In the genomic region with DNA sequence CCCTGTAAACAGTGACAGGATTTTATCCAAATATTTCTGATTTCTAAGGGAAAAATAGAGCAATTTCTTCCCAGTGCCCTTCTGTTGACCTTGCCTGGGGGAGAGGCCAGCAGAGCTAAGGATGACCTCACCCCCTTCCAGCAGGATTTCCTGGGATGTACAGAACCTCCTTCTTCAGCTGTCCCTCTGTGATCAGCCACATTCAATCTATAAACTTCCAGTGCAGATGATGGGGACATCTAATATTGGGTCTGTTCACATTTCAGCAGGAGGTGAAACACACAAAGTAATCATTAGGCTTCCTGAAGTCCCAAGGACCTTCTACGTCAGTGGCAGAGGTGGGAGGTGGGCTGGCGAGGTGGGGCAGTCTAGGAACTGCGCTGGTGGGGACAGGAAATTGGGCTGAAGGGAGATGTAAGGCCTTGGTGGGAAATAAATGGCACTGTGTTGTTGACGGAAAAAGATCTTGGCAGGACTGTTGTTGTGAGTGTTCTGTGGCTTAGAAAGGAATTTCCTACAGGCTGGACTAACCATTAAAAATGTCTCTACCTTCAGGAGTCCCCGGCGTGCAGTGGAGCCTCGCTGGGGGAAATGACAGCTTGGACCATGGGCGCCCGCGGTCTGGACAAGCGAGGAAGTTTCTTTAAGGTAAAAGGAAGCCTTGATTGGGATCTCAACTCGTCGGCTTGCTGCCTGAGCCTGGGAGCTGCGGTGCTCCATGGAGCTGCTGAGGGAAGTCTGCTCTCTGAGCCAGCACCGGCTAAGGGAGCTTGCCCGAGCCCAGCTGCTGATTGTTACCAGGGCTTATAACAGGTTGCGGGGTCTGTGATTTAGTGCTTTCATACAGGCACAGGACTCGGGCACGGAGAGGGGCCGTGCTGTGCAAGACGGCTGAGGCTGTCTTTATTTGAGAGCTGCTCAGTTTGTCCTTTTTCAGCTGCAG, we compare ENCODE assay signal across 8 cellular contexts.
A peak's percentile ranks its signal among the peaks of the same experiment; 100 is the strongest.
DNase-seq lines count a peak whose midpoint lies in the region; ATAC-seq and TF ChIP-seq lines count a peak whose summit lies in the region.

No MANE protein-coding gene starts in this region.

- peak overlapping the region; percentile 60 for H3K4me3 Mint-ChIP-seq in MCF 10A (ENCODE audit: unreplicated experiment)

- peaks cover 5 to 20% (median 13%) of the 10 kb centered on the region in 5 donors for H3K36me3 ChIP-seq in subcutaneous abdominal adipose tissue (ENCODE audit: control insufficient read depth in 5 of 5, insufficient read depth in 5 of 5, low read length in 5 of 5)

- BruUV-seq in MCF 10A (replicated peaks; lab: Mats Ljungman, UMichigan), result no TSS peak

- no peaks in the 10 kb centered on the region for H3K27me3 ChIP-seq in subcutaneous abdominal adipose tissue (ENCODE audit: control insufficient read depth in 5 of 5, insufficient read depth in 4 of 5, low read length in 5 of 5)

- peaks cover 48% of the 10 kb centered on the region for H3K4me1 Mint-ChIP-seq in MCF 10A (ENCODE audit: insufficient read depth, unreplicated experiment)

- CTCF ChIA-PET in MCF 10A (lab: Yijun Ruan, JAX), result interaction anchor here (0.6 to 5.7 kb wide), 16 partner anchors 9 to 203 kb away, joined by 3 to 44 read pairs (median 7); no protein-coding TSS in a partner anchor

- no peaks in the 10 kb centered on the region for H3K27me3 Mint-ChIP-seq in MCF 10A (ENCODE audit: insufficient read depth, unreplicated experiment)

- peak overlapping the region; percentile 94 for H3K27ac Mint-ChIP-seq in MCF 10A (ENCODE audit: low read depth, unreplicated experiment)

- peak overlapping the region; percentile 56 to 77 (median 66) for H3K4me3 ChIP-seq in subcutaneous abdominal adipose tissue (ENCODE audit: low read depth in 1 of 5, low read length in 5 of 5)

- no peaks in the 10 kb centered on the region for H3K9me3 ChIP-seq in subcutaneous abdominal adipose tissue (ENCODE audit: control insufficient read depth in 5 of 5, low read length in 5 of 5)

- DNase-seq in HK-2 (ENCODE audit: unreplicated experiment) (peak; percentile 36), MCF 10A (ENCODE audit: unreplicated experiment) (peak; percentile 48), kidney tubule cell (ENCODE audit: low spot score) (peak; percentile 74), SIG-M5 (lab: John Stamatoyannopoulos, UW) (no peak)
- no peak for DNase-seq in activated CD4-positive, alpha-beta T cell treated with anti-CD3 and anti-CD28 coated beads, Interleukin-2, amount 50 U/mL, for 48 hours
- DNase-seq in activated CD8-positive, alpha-beta memory T cell treated with anti-CD3 and anti-CD28 coated beads, Interleukin-2, amount 50 U/mL, for 48 hours, result no peak

- intact Hi-C loops in MCF 10A (cut with micrococcal nuclease), result loop anchor here (5.0 kb wide), 2 partner anchors 72 to 152 kb away; no protein-coding TSS in a partner anchor

- H3K27ac ChIP-seq in subcutaneous abdominal adipose tissue (ENCODE audit: low read depth, low read length), result peak overlapping the region; percentile 91

- ATAC-seq in GM21367 (IDR thresholded peaks at IDR 0.05; ENCODE audit: unreplicated experiment), result no peak

- H3K4me1 ChIP-seq in subcutaneous abdominal adipose tissue (ENCODE audit: control insufficient read depth in 5 of 5, insufficient read depth in 5 of 5, low read length in 5 of 5), result peaks cover 9 to 76% (median 68%) of the 10 kb centered on the region in 5 donors

- H3K36me3 Mint-ChIP-seq in MCF 10A (ENCODE audit: insufficient read depth, unreplicated experiment), result peaks cover 28% of the 10 kb centered on the region

- no peak for TF ChIP-seq CTCF in MCF 10A (IDR thresholded peaks at IDR 0.05; ENCODE audit: unreplicated experiment)

- POLR2A ChIA-PET in MCF 10A (lab: Yijun Ruan, JAX), result interaction anchor here (0.6 to 8.0 kb wide), 13 partner anchors 13 to 162 kb away, joined by 3 to 107 read pairs (median 4); no protein-coding TSS in a partner anchor

- peak overlapping the region; percentile 13 to 67 (median 41) for H3K9ac ChIP-seq in subcutaneous abdominal adipose tissue (ENCODE audit: low read length in 5 of 5)

- no peaks in the 10 kb centered on the region for H3K9me3 Mint-ChIP-seq in MCF 10A (ENCODE audit: unreplicated experiment)

Comparison
In these comparisons a context has a peak if more than half of its experiments do, and no peak if none do; other contexts are left out.
1. DNase-seq: peak in HK-2 (single experiment), MCF 10A (single experiment) and kidney tubule cell (single experiment); none in activated CD4-positive, alpha-beta T cell treated with anti-CD3 and anti-CD28 coated beads, Interleukin-2, amount 50 U/mL, for 48 hours (0 of 2), activated CD8-positive, alpha-beta memory T cell treated with anti-CD3 and anti-CD28 coated beads, Interleukin-2, amount 50 U/mL, for 48 hours (single experiment) and SIG-M5 (single experiment).